In genomic region chr16:17377360-17378324, GRCh38 we compare ENCODE assay signal across 8 cellular contexts.
DNase-seq lines count a peak whose midpoint lies in the region; ATAC-seq and TF ChIP-seq lines count a peak whose summit lies in the region.

No MANE protein-coding gene starts in this region.

- peak in 1 of 2 donors; percentile 37 for TF ChIP-seq EP300 in tibial nerve (IDR thresholded peaks at IDR 0.05)

- no peaks in the 10 kb centered on the region for H3K9me3 ChIP-seq in tibial nerve

- H3K4me3 Mint-ChIP-seq in brain, result peak overlapping the region in 2 of 5 experiments; percentile 30 to 47

- TF ChIP-seq CTCF in brain (conservative IDR thresholded peaks at IDR 0.05) (no peak), tibial nerve (IDR thresholded peaks at IDR 0.05) (no peak)

- H3K27ac ChIP-seq in tibial nerve, result peak overlapping the region in 2 of 4 donors; percentile 57 to 73

- DNase-seq in pons (ENCODE audit: low spot score), result peak; percentile 69
- no peak for DNase-seq in tibial nerve (ENCODE audit: low spot score in 2 of 2)
- DNase-seq in NCI-H774 (lab: John Stamatoyannopoulos, UW), result no peak
- DNase-seq in KG1 (lab: John Stamatoyannopoulos, UW), result no peak

- H3K36me3 Mint-ChIP-seq in brain, result no peaks in the 10 kb centered on the region

- H3K27me3 Mint-ChIP-seq in brain, result no peaks in the 10 kb centered on the region

- WGBS in tibial nerve, 2 donors, result 36 to 51% methylated on average over 10 of the region's 11 CpGs

- H3K9me3 Mint-ChIP-seq in brain, result no peaks in the 10 kb centered on the region

- ATAC-seq in GM18498 (IDR thresholded peaks at IDR 0.05; ENCODE audit: unreplicated experiment) (peak; percentile 79), HG03108 (IDR thresholded peaks at IDR 0.05; ENCODE audit: unreplicated experiment) (peak; percentile 74), GM18873 (IDR thresholded peaks at IDR 0.05; ENCODE audit: low FRiP score, unreplicated experiment) (no peak)

- peaks cover 83% of the 10 kb centered on the region for H3K4me1 Mint-ChIP-seq in brain

- no peak for TF ChIP-seq POLR2A in tibial nerve (IDR thresholded peaks at IDR 0.05)

- H3K27ac Mint-ChIP-seq in brain, result peak overlapping the region in 4 of 5 experiments; percentile 35 to 95 (median 64)

- no peaks in the 10 kb centered on the region for H3K36me3 ChIP-seq in tibial nerve

- H3K4me3 ChIP-seq in tibial nerve, result no peak overlapping the region

- no peaks in the 10 kb centered on the region for H3K27me3 ChIP-seq in tibial nerve

- H3K4me1 ChIP-seq in tibial nerve, result peaks cover 0 to 32% (median 15%) of the 10 kb centered on the region in 4 donors
